ENCODE assay signal across 12 cellular contexts in the genomic region with DNA sequence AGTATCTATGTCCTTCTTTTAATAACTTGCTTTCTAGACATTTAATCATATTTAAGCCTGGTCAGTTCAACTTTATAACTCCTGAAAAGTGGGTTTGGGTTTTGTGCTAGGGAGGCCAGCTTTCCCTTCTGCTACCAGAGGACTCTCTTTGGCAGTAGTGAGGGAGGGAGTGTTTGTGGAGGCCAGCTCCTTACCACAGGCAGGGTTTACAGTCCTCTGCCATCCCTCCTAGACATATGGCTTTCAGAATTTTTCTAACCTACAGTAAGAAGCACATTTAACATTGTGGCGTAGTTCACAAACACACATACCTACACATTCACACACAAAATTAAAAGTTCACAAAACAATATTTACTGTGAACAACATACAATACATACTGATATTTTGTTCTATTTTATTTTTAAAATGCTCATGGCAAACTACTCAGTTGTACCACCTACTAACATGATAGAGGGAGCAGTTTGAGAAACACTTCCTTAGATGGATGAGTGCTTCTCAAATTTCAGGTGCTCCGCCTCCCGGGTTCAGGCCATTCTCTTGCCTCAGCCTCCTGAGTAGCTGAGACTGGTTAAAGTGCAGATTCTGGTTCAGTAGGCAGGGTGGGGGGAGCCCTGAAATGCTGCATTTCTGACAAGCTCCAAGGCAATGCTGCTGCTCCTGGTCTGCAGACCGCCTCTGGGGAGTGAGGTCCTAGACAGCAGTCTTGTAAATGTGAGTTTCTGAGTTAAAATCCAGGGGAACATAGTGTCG.
DNase-seq lines count a peak whose midpoint lies in the region; ATAC-seq and TF ChIP-seq lines count a peak whose summit lies in the region.
"Had no signal": no experiment of that assay in that cellular context is flagged by ENCODE, and none has a peak within 500 bp of the region (broad histone marks: within the 10 kb centered on the region; RNA-seq: fewer than 3 reads in every experiment).

No MANE protein-coding gene starts in this region.

- intact Hi-C loops in transverse colon (cut with DNase I; ENCODE audit: low total_unique reads), result no loop called here
- intact Hi-C loops in right cardiac atrium (cut with DNase I), result no loop called here

- H3F3A ChIP-seq in SK-N-SH (replicated peaks; ENCODE audit: insufficient read depth), result no peaks in the 10 kb centered on the region

- 94% methylated on average over 5 of the region's 5 CpGs for WGBS in SK-N-SH (ENCODE audit: low lambda C conversion rate)
- WGBS in transverse colon (ENCODE audit: low coverage in 1 of 2), 2 donors, result 57 to 83% methylated on average over 1 to 5 of the region's 5 CpGs
- 86% methylated on average over 5 of the region's 5 CpGs for WGBS in right cardiac atrium

- H4K20me1 ChIP-seq in SK-N-SH (ENCODE audit: insufficient read depth), result no peaks in the 10 kb centered on the region

- H3K4me3 ChIP-seq in SK-N-SH (ENCODE audit: low read depth in 2 of 2, low read length in 1 of 2) (no peak overlapping the region), adipocyte (ENCODE audit: low read length) (no peak overlapping the region), transverse colon (no peak overlapping the region), right cardiac atrium (ENCODE audit: low read length) (no peak overlapping the region)

- POLR2A ChIA-PET in SK-N-SH (lab: Yijun Ruan, JAX), result no interaction called here

- H3K36me3 ChIP-seq in SK-N-SH (replicated peaks in 1 of 2; ENCODE audit: control insufficient read depth in 1 of 2, insufficient read depth in 2 of 2, low read length in 1 of 2) (peaks cover 7 to 19% of the 10 kb centered on the region in 2 experiments), adipocyte (ENCODE audit: control insufficient read depth, insufficient read depth, low read length, severe bottlenecking) (no peaks in the 10 kb centered on the region), transverse colon (peaks cover 0 to 3% (median 0%) of the 10 kb centered on the region in 4 donors)

- H3K79me2 ChIP-seq in SK-N-SH (ENCODE audit: insufficient read depth), result no peaks in the 10 kb centered on the region

- no peak overlapping the region for H3K27ac ChIP-seq in SK-N-SH (ENCODE audit: low read depth in 2 of 2, low read length in 1 of 2)
- peak overlapping the region in 3 of 4 donors; percentile 36 to 55 (median 48) for H3K27ac ChIP-seq in transverse colon
- H3K27ac ChIP-seq in right cardiac atrium (ENCODE audit: low read length), result no peak overlapping the region

- H2AFZ ChIP-seq in SK-N-SH (ENCODE audit: low read depth), result no peak overlapping the region

- H3K9me3 ChIP-seq in SK-N-SH (no peaks in the 10 kb centered on the region), adipocyte (ENCODE audit: control insufficient read depth, low read length) (no peaks in the 10 kb centered on the region), transverse colon (no peaks in the 10 kb centered on the region), right cardiac atrium (ENCODE audit: control insufficient read depth, low read length) (no peaks in the 10 kb centered on the region)

- TF ChIP-seq CTCF in SK-N-SH (IDR thresholded peaks at IDR 0.05) (no peak), transverse colon (IDR thresholded peaks at IDR 0.05) (no peak)

- no peak for TF ChIP-seq RAD21 in SK-N-SH (IDR thresholded peaks at IDR 0.05; ENCODE audit: low read length)

- no peaks in the 10 kb centered on the region for H3K4me1 ChIP-seq in SK-N-SH (ENCODE audit: control insufficient read depth in 1 of 2, insufficient read depth in 2 of 2, low read depth in 1 of 2, low read length in 1 of 2)
- no peaks in the 10 kb centered on the region for H3K4me1 ChIP-seq in adipocyte (ENCODE audit: control insufficient read depth, insufficient read depth, low read length)
- peaks cover 0 to 23% (median 17%) of the 10 kb centered on the region in 4 donors for H3K4me1 ChIP-seq in transverse colon
- H3K4me1 ChIP-seq in right cardiac atrium (ENCODE audit: control insufficient read depth, insufficient read depth, low read length), result peaks cover 3% of the 10 kb centered on the region

- H3K9ac ChIP-seq in SK-N-SH (no peak overlapping the region), adipocyte (ENCODE audit: low read length) (no peak overlapping the region)

- DNase-seq in SK-N-SH (no peak), adipocyte (ENCODE audit: low read depth) (peak; percentile 58), iris pigment epithelial cell (ENCODE audit: low read depth) (peak; percentile 62), transverse colon (no peak), DMS153 treated with DMSO at 0.1 percent for 48 hours (lab: John Stamatoyannopoulos, UW; ENCODE audit: unreplicated experiment) (no peak), right cardiac atrium (no peak)
- DNase-seq: activated CD4-positive, alpha-beta T cell treated with anti-CD3 and anti-CD28 coated beads, Interleukin-2, amount 10 ng/mL, durations not matched to agents 7 days and 5 days; central memory CD4-positive, alpha-beta T cell; DMS79 treated with DMSO at 0.1 percent for 48 hours; left colon had no signal

- H3K27me3 ChIP-seq in SK-N-SH (ENCODE audit: insufficient read depth) (no peaks in the 10 kb centered on the region), adipocyte (replicated peaks; ENCODE audit: control insufficient read depth, insufficient read depth, low read length) (no peaks in the 10 kb centered on the region), transverse colon (no peaks in the 10 kb centered on the region), right cardiac atrium (ENCODE audit: control insufficient read depth, insufficient read depth) (no peaks in the 10 kb centered on the region)

- ATAC-seq in SK-N-SH treated with all-trans-retinoic acid at 6 μM for 48 hours (peak; percentile 77), right cardiac atrium (no peak), GM21360 (IDR thresholded peaks at IDR 0.05; ENCODE audit: unreplicated experiment) (no peak)
- ATAC-seq: left colon had no signal

- CTCF ChIA-PET in SK-N-SH (lab: Yijun Ruan, JAX), result interaction anchor here (0.6 to 1.8 kb wide), 6 partner anchors 16 to 444 kb away, joined by 3 to 6 read pairs (median 4); no protein-coding TSS in a partner anchor

- TF ChIP-seq POLR2A in transverse colon (IDR thresholded peaks at IDR 0.05), result no peak

- H3K4me2 ChIP-seq in SK-N-SH, result no peak overlapping the region

- TF ChIP-seq EP300 in SK-N-SH (IDR thresholded peaks at IDR 0.05; ENCODE audit: borderline replicate concordance in 1 of 2, low read depth in 1 of 2, low read length in 1 of 2) (no peak), transverse colon (IDR thresholded peaks at IDR 0.05; ENCODE audit: low read depth) (no peak)

- H3K9me2 ChIP-seq in SK-N-SH, result no peaks in the 10 kb centered on the region

- in situ Hi-C loops in transverse colon (cut with MboI; ENCODE audit: low pct_ligation_motif_present in 1 of 4, low pct_unique_long_range_greater_than_20kb in 1 of 4, low sequenced_read_pairs in 3 of 4), result loop anchor here in 3 of 4 donors (25.0 kb wide), 2 partner anchors 160 to 435 kb away; a partner anchor contains a TSS

TF ChIP-seq in SK-N-SH treated with all-trans-retinoic acid at 6 μM for 48 hours, 23 proteins besides CTCF, POLR2A, EP300 and RAD21 (continues in another document):
- no peak for TF ChIP-seq ISL1 (CRISPR knock-in tag; IDR thresholded peaks at IDR 0.05)
- TF ChIP-seq GLIS3 (CRISPR knock-in tag; IDR thresholded peaks at IDR 0.05), result no peak
- TF ChIP-seq ZNF565 (CRISPR knock-in tag; conservative IDR thresholded peaks at IDR 0.05; ENCODE audit: low read depth), result no peak
- TF ChIP-seq RARB (CRISPR knock-in tag; IDR thresholded peaks at IDR 0.05), result no peak
- no peak for TF ChIP-seq ZNF8 (CRISPR knock-in tag; IDR thresholded peaks at IDR 0.05)
- TF ChIP-seq BACH2 (CRISPR knock-in tag; IDR thresholded peaks at IDR 0.05; ENCODE audit: borderline replicate concordance), result no peak
- no peak for TF ChIP-seq TCF4 (CRISPR knock-in tag; IDR thresholded peaks at IDR 0.05; ENCODE audit: borderline replicate concordance)
- no peak for TF ChIP-seq ZC3H10 (CRISPR knock-in tag; IDR thresholded peaks at IDR 0.05)
- TF ChIP-seq CSDC2 (CRISPR knock-in tag; IDR thresholded peaks at IDR 0.05), result no peak
- TF ChIP-seq, protein P1, sequence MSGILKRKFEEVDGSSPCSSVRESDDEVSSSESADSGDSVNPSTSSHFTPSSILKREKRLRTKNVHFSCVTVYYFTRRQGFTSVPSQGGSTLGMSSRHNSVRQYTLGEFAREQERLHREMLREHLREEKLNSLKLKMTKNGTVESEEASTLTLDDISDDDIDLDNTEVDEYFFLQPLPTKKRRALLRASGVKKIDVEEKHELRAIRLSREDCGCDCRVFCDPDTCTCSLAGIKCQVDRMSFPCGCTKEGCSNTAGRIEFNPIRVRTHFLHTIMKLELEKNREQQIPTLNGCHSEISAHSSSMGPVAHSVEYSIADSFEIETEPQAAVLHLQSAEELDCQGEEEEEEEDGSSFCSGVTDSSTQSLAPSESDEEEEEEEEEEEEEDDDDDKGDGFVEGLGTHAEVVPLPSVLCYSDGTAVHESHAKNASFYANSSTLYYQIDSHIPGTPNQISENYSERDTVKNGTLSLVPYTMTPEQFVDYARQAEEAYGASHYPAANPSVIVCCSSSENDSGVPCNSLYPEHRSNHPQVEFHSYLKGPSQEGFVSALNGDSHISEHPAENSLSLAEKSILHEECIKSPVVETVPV (CRISPR knock-in tag; IDR thresholded peaks at IDR 0.05), result no peak

TF ChIP-seq in SK-N-SH, 30 proteins besides CTCF, POLR2A, EP300 and RAD21 (continues in another document):
- TF ChIP-seq ELF1 (IDR thresholded peaks at IDR 0.05) (no peak), SMC3 (IDR thresholded peaks at IDR 0.05; ENCODE audit: low read depth, low read length) (no peak), EZH2phosphoT487 (IDR thresholded peaks at IDR 0.05; ENCODE audit: borderline replicate concordance, low read depth) (no peak), RCOR1 (IDR thresholded peaks at IDR 0.05; ENCODE audit: low read length) (no peak), TAF1 (IDR thresholded peaks at IDR 0.05; ENCODE audit: borderline replicate concordance, low read depth, low read length) (no peak), RFX5 (IDR thresholded peaks at IDR 0.05; ENCODE audit: low read length) (no peak), TEAD4 (IDR thresholded peaks at IDR 0.05; ENCODE audit: borderline replicate concordance, insufficient read depth) (no peak), SIN3A (IDR thresholded peaks at IDR 0.05; ENCODE audit: borderline replicate concordance, low read depth, low read length) (no peak), NFIC (IDR thresholded peaks at IDR 0.05; ENCODE audit: borderline replicate concordance) (no peak), CHD2 (IDR thresholded peaks at IDR 0.05; ENCODE audit: low read length, partially characterized antibody) (no peak), RXRA (IDR thresholded peaks at IDR 0.05; ENCODE audit: borderline replicate concordance, low read depth) (no peak)
- TF ChIP-seq, protein P2, sequence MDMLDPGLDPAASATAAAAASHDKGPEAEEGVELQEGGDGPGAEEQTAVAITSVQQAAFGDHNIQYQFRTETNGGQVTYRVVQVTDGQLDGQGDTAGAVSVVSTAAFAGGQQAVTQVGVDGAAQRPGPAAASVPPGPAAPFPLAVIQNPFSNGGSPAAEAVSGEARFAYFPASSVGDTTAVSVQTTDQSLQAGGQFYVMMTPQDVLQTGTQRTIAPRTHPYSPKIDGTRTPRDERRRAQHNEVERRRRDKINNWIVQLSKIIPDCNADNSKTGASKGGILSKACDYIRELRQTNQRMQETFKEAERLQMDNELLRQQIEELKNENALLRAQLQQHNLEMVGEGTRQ (IDR thresholded peaks at IDR 0.05; ENCODE audit: borderline replicate concordance, low read depth, low read length), result no peak

Comparison
In these comparisons a context has a peak if more than half of its experiments do, and no peak if none do; other contexts are left out.
1. DNase-seq: peak in adipocyte (single experiment) and iris pigment epithelial cell (single experiment); none in SK-N-SH (single experiment), transverse colon (single experiment), DMS153 treated with DMSO at 0.1 percent for 48 hours (single experiment) and right cardiac atrium (0 of 3).
2. H3K27ac ChIP-seq: peak in transverse colon (3 of 4); none in SK-N-SH (0 of 2) and right cardiac atrium (single experiment).